19 cellular contexts compared by ENCODE assay signal in the genomic region with DNA sequence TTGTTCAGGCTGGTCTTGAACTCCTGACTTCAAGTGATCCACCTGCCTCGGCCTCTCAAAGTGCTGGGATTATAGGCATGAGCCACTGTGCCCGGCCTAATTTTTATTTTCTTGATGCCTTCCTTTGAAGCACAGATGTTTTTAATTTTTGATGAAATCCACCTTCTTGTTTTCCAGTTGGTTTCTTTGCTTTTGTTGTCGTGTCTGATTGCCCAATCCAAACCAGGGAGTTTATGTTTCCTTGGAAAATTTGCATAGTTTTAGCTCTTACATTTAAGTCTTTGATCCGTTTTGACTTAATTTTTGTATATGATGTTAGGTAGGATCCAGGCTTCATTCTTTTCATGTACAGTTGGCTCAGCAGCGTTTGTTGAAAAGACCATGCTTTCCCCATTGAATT. TPM values are rescaled to one million over a fixed set of nuclear protein-coding genes. Genes with fewer than 3 reads are reported as not detected.
DNase-seq lines count a peak whose midpoint lies in the region; ATAC-seq and TF ChIP-seq lines count a peak whose summit lies in the region.
"Had no signal": no experiment of that assay in that cellular context is flagged by ENCODE, and none has a peak within 500 bp of the region (broad histone marks: within the 10 kb centered on the region; RNA-seq: fewer than 3 reads in every experiment).

No MANE protein-coding gene starts in this region.

- POLR2A ChIA-PET in WTC11 (lab: Charles Lee): no interaction called here

- peaks cover 4% of the 10 kb centered on the region for H3K36me3 Mint-ChIP-seq in CD4-positive, CD25-positive, alpha-beta regulatory T cell
- H3K36me3 Mint-ChIP-seq in WTC11: peaks cover 3% of the 10 kb centered on the region; the same call in 1 of the 2 replicates

- ATAC-seq in CD4-positive, CD25-positive, alpha-beta regulatory T cell (ENCODE audit: low read depth in 2 of 2): no peak
- no peak for ATAC-seq in WTC11
- ATAC-seq in sciatic nerve: no peak

- H3K27ac Mint-ChIP-seq in CD4-positive, CD25-positive, alpha-beta regulatory T cell: peak overlapping the region in 2 of 3 donors; percentile 50 to 85
- H3K27ac Mint-ChIP-seq in WTC11: peak overlapping the region; percentile 52

- no peak overlapping the region for H3K27ac ChIP-seq in CD4-positive, CD25-positive, alpha-beta regulatory T cell (ENCODE audit: insufficient read depth, low read length, poor library complexity, severe bottlenecking)
- H3K27ac ChIP-seq in WERI-Rb-1: no peak overlapping the region
- H3K27ac ChIP-seq: Peyer's patch had no signal

- H3K4me3 ChIP-seq in CD4-positive, CD25-positive, alpha-beta regulatory T cell (ENCODE audit: low read depth, low read length): no peak overlapping the region
- no peak overlapping the region for H3K4me3 ChIP-seq in WERI-Rb-1 (ENCODE audit: low read depth, low read length)
- H3K4me3 ChIP-seq: MG63, Peyer's patch had no signal

- no peak overlapping the region for H3K4me3 Mint-ChIP-seq in CD4-positive, CD25-positive, alpha-beta regulatory T cell
- H3K4me3 Mint-ChIP-seq in WTC11: no peak overlapping the region
- H3K4me3 Mint-ChIP-seq: CD14-positive monocyte had no signal

- DNase-seq in CD4-positive, CD25-positive, alpha-beta regulatory T cell: no peak
- DNase-seq in WTC11 (ENCODE audit: low spot score): no peak
- peak; percentile 56 for DNase-seq in fibroblast of peridontal ligament (ENCODE audit: extremely low read depth)
- DNase-seq in sciatic nerve (ENCODE audit: low spot score): peak; percentile 4
- no peak for DNase-seq in hippocampal formation (lab: John Stamatoyannopoulos, UW)
- no peak for DNase-seq in WERI-Rb-1
- DNase-seq in amniotic stem cell (lab: John Stamatoyannopoulos, UW): no peak
- DNase-seq: AML-193, Caco-2, DMS153, GOT3, MG63, NCI-H1092, NCI-H146, NCI-H226, NCI-H524 treated with DMSO at 0.1 percent for 48 hours, Peyer's patch, Right ventricle myocardium superior had no signal

- no peak for TF ChIP-seq CTCF in WTC11 (IDR thresholded peaks at IDR 0.05)
- TF ChIP-seq CTCF in WERI-Rb-1 (IDR thresholded peaks at IDR 0.05; ENCODE audit: low read depth, low read length): no peak

- no peaks in the 10 kb centered on the region for H3K9me3 Mint-ChIP-seq in CD4-positive, CD25-positive, alpha-beta regulatory T cell
- no peaks in the 10 kb centered on the region for H3K9me3 Mint-ChIP-seq in WTC11
- H3K9me3 Mint-ChIP-seq: CD14-positive monocyte had no signal

- H3K36me3 ChIP-seq in CD4-positive, CD25-positive, alpha-beta regulatory T cell (ENCODE audit: control insufficient read depth, insufficient read depth, low read length): no peaks in the 10 kb centered on the region
- H3K36me3 ChIP-seq in WERI-Rb-1: peaks cover 3% of the 10 kb centered on the region; the same call in 1 of the 2 replicates
- H3K36me3 ChIP-seq: MG63, Peyer's patch had no signal

- H3K4me1 ChIP-seq in CD4-positive, CD25-positive, alpha-beta regulatory T cell (ENCODE audit: control insufficient read depth, insufficient read depth, low read length, poor library complexity, severe bottlenecking): peaks cover 31% of the 10 kb centered on the region
- H3K4me1 ChIP-seq: Caco-2 had no signal

- CTCF ChIA-PET in WTC11 (lab: Charles Lee): no interaction called here

- intact Hi-C loops in sciatic nerve (cut with DNase I): no loop called here

- no peaks in the 10 kb centered on the region for H3K9me3 ChIP-seq in CD4-positive, CD25-positive, alpha-beta regulatory T cell (ENCODE audit: control insufficient read depth in 2 of 2, low read length in 2 of 2)
- no peaks in the 10 kb centered on the region for H3K9me3 ChIP-seq in WERI-Rb-1 (ENCODE audit: severe bottlenecking)
- H3K9me3 ChIP-seq: Caco-2, MG63, Peyer's patch had no signal

- peaks cover 18 to 73% (median 45%) of the 10 kb centered on the region in 4 donors for H3K4me1 Mint-ChIP-seq in CD4-positive, CD25-positive, alpha-beta regulatory T cell
- peaks cover 39% of the 10 kb centered on the region for H3K4me1 Mint-ChIP-seq in WTC11

- H3K27me3 ChIP-seq in CD4-positive, CD25-positive, alpha-beta regulatory T cell (ENCODE audit: control insufficient read depth, insufficient read depth, low read length): no peaks in the 10 kb centered on the region
- H3K27me3 ChIP-seq in WERI-Rb-1 (ENCODE audit: insufficient read depth, low read depth, severe bottlenecking): no peaks in the 10 kb centered on the region
- H3K27me3 ChIP-seq: MG63, Peyer's patch had no signal

- no peaks in the 10 kb centered on the region for H3K27me3 Mint-ChIP-seq in CD4-positive, CD25-positive, alpha-beta regulatory T cell
- H3K27me3 Mint-ChIP-seq in WTC11 (ENCODE audit: low read depth): no peaks in the 10 kb centered on the region; the same call in 1 of the 2 replicates

TF ChIP-seq in WTC11, 78 proteins besides CTCF, POLR2A, EP300 and RAD21:
- TF ChIP-seq NR1H2 (CRISPR knock-in tag; IDR thresholded peaks at IDR 0.05) (no peak), JAZF1 (CRISPR knock-in tag; IDR thresholded peaks at IDR 0.05) (no peak), NR2C2 (CRISPR knock-in tag; IDR thresholded peaks at IDR 0.05) (no peak), ZNF232 (CRISPR knock-in tag; IDR thresholded peaks at IDR 0.05) (no peak), SP1 (CRISPR knock-in tag; conservative IDR thresholded peaks at IDR 0.05) (no peak), ZNF317 (CRISPR knock-in tag; IDR thresholded peaks at IDR 0.05; ENCODE audit: borderline replicate concordance, low read depth) (no peak)
- TF ChIP-seq, protein P1, sequence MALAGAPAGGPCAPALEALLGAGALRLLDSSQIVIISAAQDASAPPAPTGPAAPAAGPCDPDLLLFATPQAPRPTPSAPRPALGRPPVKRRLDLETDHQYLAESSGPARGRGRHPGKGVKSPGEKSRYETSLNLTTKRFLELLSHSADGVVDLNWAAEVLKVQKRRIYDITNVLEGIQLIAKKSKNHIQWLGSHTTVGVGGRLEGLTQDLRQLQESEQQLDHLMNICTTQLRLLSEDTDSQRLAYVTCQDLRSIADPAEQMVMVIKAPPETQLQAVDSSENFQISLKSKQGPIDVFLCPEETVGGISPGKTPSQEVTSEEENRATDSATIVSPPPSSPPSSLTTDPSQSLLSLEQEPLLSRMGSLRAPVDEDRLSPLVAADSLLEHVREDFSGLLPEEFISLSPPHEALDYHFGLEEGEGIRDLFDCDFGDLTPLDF (CRISPR knock-in tag; IDR thresholded peaks at IDR 0.05): no peak
- TF ChIP-seq, protein P2, sequence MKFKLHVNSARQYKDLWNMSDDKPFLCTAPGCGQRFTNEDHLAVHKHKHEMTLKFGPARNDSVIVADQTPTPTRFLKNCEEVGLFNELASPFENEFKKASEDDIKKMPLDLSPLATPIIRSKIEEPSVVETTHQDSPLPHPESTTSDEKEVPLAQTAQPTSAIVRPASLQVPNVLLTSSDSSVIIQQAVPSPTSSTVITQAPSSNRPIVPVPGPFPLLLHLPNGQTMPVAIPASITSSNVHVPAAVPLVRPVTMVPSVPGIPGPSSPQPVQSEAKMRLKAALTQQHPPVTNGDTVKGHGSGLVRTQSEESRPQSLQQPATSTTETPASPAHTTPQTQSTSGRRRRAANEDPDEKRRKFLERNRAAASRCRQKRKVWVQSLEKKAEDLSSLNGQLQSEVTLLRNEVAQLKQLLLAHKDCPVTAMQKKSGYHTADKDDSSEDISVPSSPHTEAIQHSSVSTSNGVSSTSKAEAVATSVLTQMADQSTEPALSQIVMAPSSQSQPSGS (CRISPR knock-in tag; IDR thresholded peaks at IDR 0.05; ENCODE audit: borderline replicate concordance, low read depth): no peak
- TF ChIP-seq, protein P3, sequence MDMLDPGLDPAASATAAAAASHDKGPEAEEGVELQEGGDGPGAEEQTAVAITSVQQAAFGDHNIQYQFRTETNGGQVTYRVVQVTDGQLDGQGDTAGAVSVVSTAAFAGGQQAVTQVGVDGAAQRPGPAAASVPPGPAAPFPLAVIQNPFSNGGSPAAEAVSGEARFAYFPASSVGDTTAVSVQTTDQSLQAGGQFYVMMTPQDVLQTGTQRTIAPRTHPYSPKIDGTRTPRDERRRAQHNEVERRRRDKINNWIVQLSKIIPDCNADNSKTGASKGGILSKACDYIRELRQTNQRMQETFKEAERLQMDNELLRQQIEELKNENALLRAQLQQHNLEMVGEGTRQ (CRISPR knock-in tag; IDR thresholded peaks at IDR 0.05): no peak

RNA-seq across cellular contexts. Expression of gene EHMT1, which starts 15.2 kb away (rescaled TPM):
- 142 TPM for total RNA-seq in CD4-positive, CD25-positive, alpha-beta regulatory T cell
- 10 to 100 TPM; 17.9 to 20.3 (median 19.3) TPM for polyA plus RNA-seq in CD4-positive, CD25-positive, alpha-beta regulatory T cell
- total RNA-seq in WTC11 (2021) (152 to 170 TPM (median 154 TPM) in 3 replicates), sciatic nerve (104 TPM)

RNA-seq across cellular contexts. Expression of gene ARRDC1, which starts 28.5 kb away (rescaled TPM):
- total RNA-seq in CD4-positive, CD25-positive, alpha-beta regulatory T cell: 73.4 TPM
- polyA plus RNA-seq in CD4-positive, CD25-positive, alpha-beta regulatory T cell: 10 to 100 TPM; 45.5 to 54.0 (median 51.4) TPM
- total RNA-seq in WTC11 (2021) (41.2 to 48.3 TPM (median 41.3 TPM) in 3 replicates), sciatic nerve (30.6 TPM)

RNA-seq across cellular contexts. Expression of gene ZMYND19, which starts 43.7 kb away (rescaled TPM):
- 20.4 TPM for total RNA-seq in CD4-positive, CD25-positive, alpha-beta regulatory T cell
- polyA plus RNA-seq in CD4-positive, CD25-positive, alpha-beta regulatory T cell: 1 to 10 TPM; 4.4 to 6.3 (median 5.4) TPM
- 61.9 to 77.9 TPM (median 63.8 TPM) in 3 replicates for total RNA-seq in WTC11 (2021)
- total RNA-seq in sciatic nerve: 15.6 TPM

RNA-seq across cellular contexts. Expression of gene DPH7, which starts 55.3 kb away (rescaled TPM):
- total RNA-seq in CD4-positive, CD25-positive, alpha-beta regulatory T cell: 57.0 TPM
- polyA plus RNA-seq in CD4-positive, CD25-positive, alpha-beta regulatory T cell: 10 to 100 TPM; 24.4 to 34.8 (median 28.3) TPM
- total RNA-seq in WTC11 (2021) (40.3 to 43.9 TPM (median 40.5 TPM) in 3 replicates), sciatic nerve (33.1 TPM)

Comparison
In these comparisons a context has a peak if more than half of its experiments do, and no peak if none do; other contexts are left out.
1. DNase-seq: peak in fibroblast of peridontal ligament (single experiment) and sciatic nerve (single experiment); none in CD4-positive, CD25-positive, alpha-beta regulatory T cell (0 of 3), WTC11 (single experiment), hippocampal formation (0 of 2), WERI-Rb-1 (single experiment) and amniotic stem cell (single experiment).